In the genomic region with DNA sequence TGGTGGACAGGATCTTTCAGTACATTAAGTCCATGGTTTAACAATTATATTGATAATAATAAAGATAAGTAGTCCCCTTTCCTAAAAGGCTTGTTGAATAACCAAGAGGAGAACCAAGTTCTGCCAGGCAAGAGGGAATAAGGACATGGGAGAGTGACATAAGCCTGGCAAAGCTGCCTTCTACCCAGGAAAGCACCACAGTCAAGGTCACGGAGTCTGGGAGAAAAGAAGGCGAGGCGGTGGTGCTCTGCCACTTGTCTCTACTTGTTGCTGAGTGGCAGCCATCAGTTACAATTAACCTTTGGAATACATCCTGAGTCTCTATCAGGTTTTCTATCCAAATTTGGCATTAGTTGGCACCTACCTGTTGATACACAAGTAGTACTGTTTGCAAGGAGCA, we compare ENCODE assay signal across 24 cellular contexts.
"Had no signal": no experiment of that assay in that cellular context is flagged by ENCODE, and none has a peak within 500 bp of the region (broad histone marks: within the 10 kb centered on the region; RNA-seq: fewer than 3 reads in every experiment).

No MANE protein-coding gene starts in this region.

- H3K36me3 ChIP-seq: SJSA1 had no signal

- H3K27me3 ChIP-seq: SJSA1 had no signal

- H3K4me1 ChIP-seq: SJSA1 had no signal

- FAIRE-seq: HepG2, RCC 7860 had no signal

- H3K27ac ChIP-seq: KMS-11, SJSA1, SK-N-MC had no signal

- H3K9me3 ChIP-seq: SJSA1 had no signal

- H3K4me3 ChIP-seq: SJSA1, SK-N-MC had no signal

- DNase-seq: IMR-90, Kasumi-1, MM.1S, NCI-H1092 treated with DMSO at 0.1 percent for 48 hours, NCI-H1436, NCI-H187, NCI-H2029, NCI-H2081 treated with DMSO at 0.1 percent for 48 hours, NCI-H2171, NCI-H226, NCI-H446, NCI-H510A, NCI-H524 treated with DMSO at 0.1 percent for 48 hours, NCI-H69, NCI-H774, Right ventricle myocardium superior, RPMI8226, SIG-M5, SW 1271 had no signal
